In the genomic region with DNA sequence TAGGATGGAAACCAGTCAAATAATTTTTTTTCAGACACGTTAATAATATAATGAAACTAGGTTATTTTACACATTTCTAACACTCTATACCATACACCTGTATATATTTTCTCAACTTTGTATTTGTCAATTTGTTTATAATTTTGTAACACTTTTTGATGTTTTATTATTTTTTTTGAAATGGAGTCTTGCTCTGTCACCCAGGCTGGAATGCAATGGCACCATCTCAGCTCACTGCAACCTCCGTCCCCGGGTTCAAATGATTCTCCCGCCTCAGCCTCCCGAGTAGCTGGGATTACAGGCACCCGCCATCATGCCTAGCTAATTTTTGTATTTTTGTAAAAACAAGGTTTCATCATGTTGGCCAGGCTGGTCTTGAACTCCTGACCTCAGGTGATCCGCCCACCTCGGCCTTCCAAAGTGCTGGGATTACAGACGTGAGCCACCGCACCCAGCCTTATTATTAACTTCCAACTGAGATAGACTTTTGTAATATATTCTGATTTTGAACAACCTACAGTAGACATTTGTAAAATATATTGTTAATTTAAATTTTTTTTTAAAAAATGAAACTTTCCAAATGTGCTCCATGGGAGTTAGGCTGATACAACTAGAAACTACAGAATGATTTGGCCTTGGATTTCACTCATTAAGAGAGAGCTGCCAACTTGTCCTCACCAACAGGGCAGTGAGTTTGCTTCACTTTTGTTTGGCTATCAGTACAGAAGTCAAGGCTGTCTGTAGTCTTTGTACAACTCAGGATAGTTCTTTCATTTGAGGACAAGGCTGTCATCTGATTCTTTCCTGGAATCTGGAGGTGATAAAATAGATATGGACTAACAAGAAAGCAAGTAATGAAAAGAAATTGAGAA, we compare ENCODE assay signal across 1 cellular context.
A peak's percentile ranks its signal among the peaks of the same experiment; 100 is the strongest.
TF ChIP-seq lines count a peak whose summit lies in the region.

No MANE protein-coding gene starts in this region.

TF ChIP-seq in HepG2, 621 proteins besides CTCF, POLR2A, EP300 and RAD21 (continued from another document and continues in another):
- TF ChIP-seq ZBTB40 (IDR thresholded peaks at IDR 0.05) (no peak), ZBTB40 (CRISPR knock-in tag; IDR thresholded peaks at IDR 0.05) (no peak), HBP1 (CRISPR knock-in tag; IDR thresholded peaks at IDR 0.05; ENCODE audit: low read depth) (no peak), ZNF331 (CRISPR knock-in tag; IDR thresholded peaks at IDR 0.05) (peak; percentile 48; the same call in 1 of the 2 replicates), MAFF (IDR thresholded peaks at IDR 0.05; ENCODE audit: low read depth, low read length) (no peak), RBM39 (IDR thresholded peaks at IDR 0.05; ENCODE audit: low read depth, low read length, poor library complexity, severe bottlenecking) (no peak), ZNF124 (CRISPR knock-in tag; IDR thresholded peaks at IDR 0.05) (0 out of 2 replicates have a peak, but pooled peaks have one; percentile 48), RERE (CRISPR knock-in tag; IDR thresholded peaks at IDR 0.05; ENCODE audit: low read depth) (no peak), ZNF776 (CRISPR knock-in tag; IDR thresholded peaks at IDR 0.05) (no peak), ZNF678 (CRISPR knock-in tag; IDR thresholded peaks at IDR 0.05) (no peak), ISL2 (CRISPR knock-in tag; IDR thresholded peaks at IDR 0.05) (peak; percentile 70), ZNF703 (CRISPR knock-in tag; IDR thresholded peaks at IDR 0.05; ENCODE audit: borderline replicate concordance) (no peak), SRSF4 (IDR thresholded peaks at IDR 0.05; ENCODE audit: low read depth, low read length, poor library complexity, severe bottlenecking) (no peak), SATB2 (CRISPR knock-in tag; IDR thresholded peaks at IDR 0.05) (no peak), MED13 (CRISPR knock-in tag; IDR thresholded peaks at IDR 0.05) (peak; percentile 81), FOSL1 (CRISPR knock-in tag; IDR thresholded peaks at IDR 0.05; ENCODE audit: borderline replicate concordance) (no peak), NFYC (CRISPR knock-in tag; IDR thresholded peaks at IDR 0.05) (no peak), MAFG (CRISPR knock-in tag; IDR thresholded peaks at IDR 0.05) (no peak), ZNF580 (CRISPR knock-in tag; IDR thresholded peaks at IDR 0.05; ENCODE audit: borderline replicate concordance, low read depth) (no peak), MTA1 (CRISPR knock-in tag; IDR thresholded peaks at IDR 0.05; ENCODE audit: borderline replicate concordance) (no peak), TBL1XR1 (IDR thresholded peaks at IDR 0.05; ENCODE audit: borderline replicate concordance, low read length, partially characterized antibody) (peak; percentile 22)
- TF ChIP-seq, protein P1, sequence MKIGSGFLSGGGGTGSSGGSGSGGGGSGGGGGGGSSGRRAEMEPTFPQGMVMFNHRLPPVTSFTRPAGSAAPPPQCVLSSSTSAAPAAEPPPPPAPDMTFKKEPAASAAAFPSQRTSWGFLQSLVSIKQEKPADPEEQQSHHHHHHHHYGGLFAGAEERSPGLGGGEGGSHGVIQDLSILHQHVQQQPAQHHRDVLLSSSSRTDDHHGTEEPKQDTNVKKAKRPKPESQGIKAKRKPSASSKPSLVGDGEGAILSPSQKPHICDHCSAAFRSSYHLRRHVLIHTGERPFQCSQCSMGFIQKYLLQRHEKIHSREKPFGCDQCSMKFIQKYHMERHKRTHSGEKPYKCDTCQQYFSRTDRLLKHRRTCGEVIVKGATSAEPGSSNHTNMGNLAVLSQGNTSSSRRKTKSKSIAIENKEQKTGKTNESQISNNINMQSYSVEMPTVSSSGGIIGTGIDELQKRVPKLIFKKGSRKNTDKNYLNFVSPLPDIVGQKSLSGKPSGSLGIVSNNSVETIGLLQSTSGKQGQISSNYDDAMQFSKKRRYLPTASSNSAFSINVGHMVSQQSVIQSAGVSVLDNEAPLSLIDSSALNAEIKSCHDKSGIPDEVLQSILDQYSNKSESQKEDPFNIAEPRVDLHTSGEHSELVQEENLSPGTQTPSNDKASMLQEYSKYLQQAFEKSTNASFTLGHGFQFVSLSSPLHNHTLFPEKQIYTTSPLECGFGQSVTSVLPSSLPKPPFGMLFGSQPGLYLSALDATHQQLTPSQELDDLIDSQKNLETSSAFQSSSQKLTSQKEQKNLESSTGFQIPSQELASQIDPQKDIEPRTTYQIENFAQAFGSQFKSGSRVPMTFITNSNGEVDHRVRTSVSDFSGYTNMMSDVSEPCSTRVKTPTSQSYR (CRISPR knock-in tag; IDR thresholded peaks at IDR 0.05; ENCODE audit: borderline replicate concordance): no peak
- TF ChIP-seq, protein P2, sequence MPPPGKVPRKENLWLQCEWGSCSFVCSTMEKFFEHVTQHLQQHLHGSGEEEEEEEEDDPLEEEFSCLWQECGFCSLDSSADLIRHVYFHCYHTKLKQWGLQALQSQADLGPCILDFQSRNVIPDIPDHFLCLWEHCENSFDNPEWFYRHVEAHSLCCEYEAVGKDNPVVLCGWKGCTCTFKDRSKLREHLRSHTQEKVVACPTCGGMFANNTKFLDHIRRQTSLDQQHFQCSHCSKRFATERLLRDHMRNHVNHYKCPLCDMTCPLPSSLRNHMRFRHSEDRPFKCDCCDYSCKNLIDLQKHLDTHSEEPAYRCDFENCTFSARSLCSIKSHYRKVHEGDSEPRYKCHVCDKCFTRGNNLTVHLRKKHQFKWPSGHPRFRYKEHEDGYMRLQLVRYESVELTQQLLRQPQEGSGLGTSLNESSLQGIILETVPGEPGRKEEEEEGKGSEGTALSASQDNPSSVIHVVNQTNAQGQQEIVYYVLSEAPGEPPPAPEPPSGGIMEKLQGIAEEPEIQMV (CRISPR knock-in tag; IDR thresholded peaks at IDR 0.05; ENCODE audit: low read depth): no peak
- TF ChIP-seq, protein P3, sequence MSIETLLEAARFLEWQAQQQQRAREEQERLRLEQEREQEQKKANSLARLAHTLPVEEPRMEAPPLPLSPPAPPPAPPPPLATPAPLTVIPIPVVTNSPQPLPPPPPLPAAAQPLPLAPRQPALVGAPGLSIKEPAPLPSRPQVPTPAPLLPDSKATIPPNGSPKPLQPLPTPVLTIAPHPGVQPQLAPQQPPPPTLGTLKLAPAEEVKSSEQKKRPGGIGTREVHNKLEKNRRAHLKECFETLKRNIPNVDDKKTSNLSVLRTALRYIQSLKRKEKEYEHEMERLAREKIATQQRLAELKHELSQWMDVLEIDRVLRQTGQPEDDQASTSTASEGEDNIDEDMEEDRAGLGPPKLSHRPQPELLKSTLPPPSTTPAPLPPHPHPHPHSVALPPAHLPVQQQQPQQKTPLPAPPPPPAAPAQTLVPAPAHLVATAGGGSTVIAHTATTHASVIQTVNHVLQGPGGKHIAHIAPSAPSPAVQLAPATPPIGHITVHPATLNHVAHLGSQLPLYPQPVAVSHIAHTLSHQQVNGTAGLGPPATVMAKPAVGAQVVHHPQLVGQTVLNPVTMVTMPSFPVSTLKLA (IDR thresholded peaks at IDR 0.05): no peak
- TF ChIP-seq, protein P4, sequence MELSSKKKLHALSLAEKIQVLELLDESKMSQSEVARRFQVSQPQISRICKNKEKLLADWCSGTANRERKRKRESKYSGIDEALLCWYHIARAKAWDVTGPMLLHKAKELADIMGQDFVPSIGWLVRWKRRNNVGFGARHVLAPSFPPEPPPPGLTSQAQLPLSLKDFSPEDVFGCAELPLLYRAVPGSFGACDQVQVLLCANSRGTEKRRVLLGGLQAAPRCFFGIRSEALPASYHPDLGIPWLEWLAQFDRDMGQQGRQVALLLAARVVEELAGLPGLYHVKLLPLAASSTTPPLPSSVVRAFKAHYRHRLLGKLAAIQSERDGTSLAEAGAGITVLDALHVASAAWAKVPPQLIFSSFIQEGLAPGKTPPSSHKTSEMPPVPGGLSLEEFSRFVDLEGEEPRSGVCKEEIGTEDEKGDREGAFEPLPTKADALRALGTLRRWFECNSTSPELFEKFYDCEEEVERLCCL (CRISPR knock-in tag; IDR thresholded peaks at IDR 0.05; ENCODE audit: borderline replicate concordance): no peak
